1 cellular context compared by ENCODE assay signal in the genomic region with DNA sequence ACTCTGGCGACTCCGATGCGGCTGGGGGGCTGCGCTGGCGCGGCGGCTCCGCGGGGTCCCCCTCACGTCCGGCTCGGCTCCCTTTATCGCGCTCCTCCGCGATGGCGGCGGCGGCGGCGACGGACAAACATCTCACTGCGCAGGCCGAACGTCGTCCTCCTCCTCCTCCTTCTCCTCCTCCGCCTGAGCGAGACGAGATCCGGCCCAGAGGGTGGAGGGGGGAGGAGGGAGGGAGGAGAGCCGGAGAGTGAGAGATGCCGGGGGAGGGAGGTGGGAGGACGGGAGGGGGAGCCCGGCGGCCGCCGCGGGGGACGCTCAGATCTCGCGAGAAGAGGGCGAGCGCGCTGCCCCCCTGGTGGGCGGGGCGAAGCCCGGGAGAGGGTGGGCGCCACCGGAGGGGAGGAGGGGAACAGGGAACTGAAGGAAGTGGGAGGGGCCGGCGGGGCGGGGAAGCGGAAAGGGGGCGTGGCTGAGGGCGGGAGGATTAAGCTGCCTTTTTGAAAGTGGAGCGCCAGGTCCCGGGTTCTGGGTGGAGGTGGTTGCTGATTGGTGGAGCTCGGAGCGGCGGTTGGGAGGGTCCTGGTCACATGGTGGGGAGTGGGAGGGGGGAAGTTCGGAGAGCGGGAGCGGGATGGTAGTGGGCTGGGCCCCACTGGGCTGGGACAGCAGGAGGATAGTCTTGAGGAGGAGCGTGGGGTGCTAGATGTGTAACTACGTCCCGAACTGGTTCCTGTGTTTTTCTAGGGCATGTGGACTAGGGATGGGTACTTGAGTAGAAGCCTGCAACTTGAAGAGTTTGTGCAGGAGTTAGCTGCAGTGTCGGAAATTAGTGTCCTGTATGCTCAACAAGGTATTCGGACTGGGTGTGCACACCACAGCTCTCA.
TF ChIP-seq lines count a peak whose summit lies in the region.

A gene (minus strand): TSS at position 159 of the 884 bp plus-strand sequence. CDS start 354 bp downstream, outside the sequence.

TF ChIP-seq in GM12878, 131 proteins besides CTCF, POLR2A, EP300 and RAD21 (continued from another document):
- TF ChIP-seq, protein P1, sequence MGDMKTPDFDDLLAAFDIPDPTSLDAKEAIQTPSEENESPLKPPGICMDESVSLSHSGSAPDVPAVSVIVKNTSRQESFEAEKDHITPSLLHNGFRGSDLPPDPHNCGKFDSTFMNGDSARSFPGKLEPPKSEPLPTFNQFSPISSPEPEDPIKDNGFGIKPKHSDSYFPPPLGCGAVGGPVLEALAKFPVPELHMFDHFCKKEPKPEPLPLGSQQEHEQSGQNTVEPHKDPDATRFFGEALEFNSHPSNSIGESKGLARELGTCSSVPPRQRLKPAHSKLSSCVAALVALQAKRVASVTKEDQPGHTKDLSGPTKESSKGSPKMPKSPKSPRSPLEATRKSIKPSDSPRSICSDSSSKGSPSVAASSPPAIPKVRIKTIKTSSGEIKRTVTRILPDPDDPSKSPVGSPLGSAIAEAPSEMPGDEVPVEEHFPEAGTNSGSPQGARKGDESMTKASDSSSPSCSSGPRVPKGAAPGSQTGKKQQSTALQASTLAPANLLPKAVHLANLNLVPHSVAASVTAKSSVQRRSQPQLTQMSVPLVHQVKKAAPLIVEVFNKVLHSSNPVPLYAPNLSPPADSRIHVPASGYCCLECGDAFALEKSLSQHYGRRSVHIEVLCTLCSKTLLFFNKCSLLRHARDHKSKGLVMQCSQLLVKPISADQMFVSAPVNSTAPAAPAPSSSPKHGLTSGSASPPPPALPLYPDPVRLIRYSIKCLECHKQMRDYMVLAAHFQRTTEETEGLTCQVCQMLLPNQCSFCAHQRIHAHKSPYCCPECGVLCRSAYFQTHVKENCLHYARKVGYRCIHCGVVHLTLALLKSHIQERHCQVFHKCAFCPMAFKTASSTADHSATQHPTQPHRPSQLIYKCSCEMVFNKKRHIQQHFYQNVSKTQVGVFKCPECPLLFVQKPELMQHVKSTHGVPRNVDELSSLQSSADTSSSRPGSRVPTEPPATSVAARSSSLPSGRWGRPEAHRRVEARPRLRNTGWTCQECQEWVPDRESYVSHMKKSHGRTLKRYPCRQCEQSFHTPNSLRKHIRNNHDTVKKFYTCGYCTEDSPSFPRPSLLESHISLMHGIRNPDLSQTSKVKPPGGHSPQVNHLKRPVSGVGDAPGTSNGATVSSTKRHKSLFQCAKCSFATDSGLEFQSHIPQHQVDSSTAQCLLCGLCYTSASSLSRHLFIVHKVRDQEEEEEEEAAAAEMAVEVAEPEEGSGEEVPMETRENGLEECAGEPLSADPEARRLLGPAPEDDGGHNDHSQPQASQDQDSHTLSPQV (IDR thresholded peaks at IDR 0.05) = no peak
- TF ChIP-seq NRF1 (conservative IDR thresholded peaks at IDR 0.05; ENCODE audit: low read depth, low read length) = 0 out of 2 replicates have a peak, but pooled peaks have one; percentile 8
- TF ChIP-seq, protein P2, sequence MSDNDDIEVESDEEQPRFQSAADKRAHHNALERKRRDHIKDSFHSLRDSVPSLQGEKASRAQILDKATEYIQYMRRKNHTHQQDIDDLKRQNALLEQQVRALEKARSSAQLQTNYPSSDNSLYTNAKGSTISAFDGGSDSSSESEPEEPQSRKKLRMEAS (IDR thresholded peaks at IDR 0.05; ENCODE audit: low read depth, low read length) = 0 out of 2 replicates have a peak, but pooled peaks have one; percentile 53
- peak; percentile 91 for TF ChIP-seq BRCA1 (IDR thresholded peaks at IDR 0.05; ENCODE audit: low read depth, low read length)
- peak; percentile 98 for TF ChIP-seq CHD2 (IDR thresholded peaks at IDR 0.05; ENCODE audit: borderline replicate concordance, low read depth, low read length)
- TF ChIP-seq TCF12 (IDR thresholded peaks at IDR 0.05; ENCODE audit: low read depth, low read length) = no peak
- TF ChIP-seq, protein P3, sequence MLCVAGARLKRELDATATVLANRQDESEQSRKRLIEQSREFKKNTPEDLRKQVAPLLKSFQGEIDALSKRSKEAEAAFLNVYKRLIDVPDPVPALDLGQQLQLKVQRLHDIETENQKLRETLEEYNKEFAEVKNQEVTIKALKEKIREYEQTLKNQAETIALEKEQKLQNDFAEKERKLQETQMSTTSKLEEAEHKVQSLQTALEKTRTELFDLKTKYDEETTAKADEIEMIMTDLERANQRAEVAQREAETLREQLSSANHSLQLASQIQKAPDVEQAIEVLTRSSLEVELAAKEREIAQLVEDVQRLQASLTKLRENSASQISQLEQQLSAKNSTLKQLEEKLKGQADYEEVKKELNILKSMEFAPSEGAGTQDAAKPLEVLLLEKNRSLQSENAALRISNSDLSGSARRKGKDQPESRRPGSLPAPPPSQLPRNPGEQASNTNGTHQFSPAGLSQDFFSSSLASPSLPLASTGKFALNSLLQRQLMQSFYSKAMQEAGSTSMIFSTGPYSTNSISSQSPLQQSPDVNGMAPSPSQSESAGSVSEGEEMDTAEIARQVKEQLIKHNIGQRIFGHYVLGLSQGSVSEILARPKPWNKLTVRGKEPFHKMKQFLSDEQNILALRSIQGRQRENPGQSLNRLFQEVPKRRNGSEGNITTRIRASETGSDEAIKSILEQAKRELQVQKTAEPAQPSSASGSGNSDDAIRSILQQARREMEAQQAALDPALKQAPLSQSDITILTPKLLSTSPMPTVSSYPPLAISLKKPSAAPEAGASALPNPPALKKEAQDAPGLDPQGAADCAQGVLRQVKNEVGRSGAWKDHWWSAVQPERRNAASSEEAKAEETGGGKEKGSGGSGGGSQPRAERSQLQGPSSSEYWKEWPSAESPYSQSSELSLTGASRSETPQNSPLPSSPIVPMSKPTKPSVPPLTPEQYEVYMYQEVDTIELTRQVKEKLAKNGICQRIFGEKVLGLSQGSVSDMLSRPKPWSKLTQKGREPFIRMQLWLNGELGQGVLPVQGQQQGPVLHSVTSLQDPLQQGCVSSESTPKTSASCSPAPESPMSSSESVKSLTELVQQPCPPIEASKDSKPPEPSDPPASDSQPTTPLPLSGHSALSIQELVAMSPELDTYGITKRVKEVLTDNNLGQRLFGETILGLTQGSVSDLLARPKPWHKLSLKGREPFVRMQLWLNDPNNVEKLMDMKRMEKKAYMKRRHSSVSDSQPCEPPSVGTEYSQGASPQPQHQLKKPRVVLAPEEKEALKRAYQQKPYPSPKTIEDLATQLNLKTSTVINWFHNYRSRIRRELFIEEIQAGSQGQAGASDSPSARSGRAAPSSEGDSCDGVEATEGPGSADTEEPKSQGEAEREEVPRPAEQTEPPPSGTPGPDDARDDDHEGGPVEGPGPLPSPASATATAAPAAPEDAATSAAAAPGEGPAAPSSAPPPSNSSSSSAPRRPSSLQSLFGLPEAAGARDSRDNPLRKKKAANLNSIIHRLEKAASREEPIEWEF (IDR thresholded peaks at IDR 0.05; ENCODE audit: insufficient replicate concordance, low read depth, low read length) = no peak
- no peak for TF ChIP-seq SREBF1 (IDR thresholded peaks at IDR 0.05; ENCODE audit: low read length)
- no peak for TF ChIP-seq ETV6 (conservative IDR thresholded peaks at IDR 0.05 in 1 of 2, IDR thresholded peaks at IDR 0.05 in 1 of 2; ENCODE audit: borderline replicate concordance in 1 of 2, low read depth in 1 of 2)
- peak; percentile 28; the same call in 1 of the 2 replicates for TF ChIP-seq RUNX3 (IDR thresholded peaks at IDR 0.05; ENCODE audit: low read length)
- no peak for TF ChIP-seq KAT2A (conservative IDR thresholded peaks at IDR 0.05; ENCODE audit: control insufficient read depth, low read depth, low read length)
- TF ChIP-seq SP1 (IDR thresholded peaks at IDR 0.05; ENCODE audit: low read depth, low read length) = peak; percentile 78
- TF ChIP-seq TCF7 (IDR thresholded peaks at IDR 0.05; ENCODE audit: borderline replicate concordance) = no peak
- TF ChIP-seq ZZZ3 (IDR thresholded peaks at IDR 0.05; ENCODE audit: control insufficient read depth, insufficient read length, low read depth) = no peak
- TF ChIP-seq TARDBP (IDR thresholded peaks at IDR 0.05; ENCODE audit: borderline replicate concordance) = no peak; the same call in 1 of the 2 replicates
- 0 out of 2 replicates have a peak, but pooled peaks have one; percentile 4 for TF ChIP-seq CREM (IDR thresholded peaks at IDR 0.05; ENCODE audit: low read depth)
